1 cellular context compared by ENCODE assay signal in the genomic region with DNA sequence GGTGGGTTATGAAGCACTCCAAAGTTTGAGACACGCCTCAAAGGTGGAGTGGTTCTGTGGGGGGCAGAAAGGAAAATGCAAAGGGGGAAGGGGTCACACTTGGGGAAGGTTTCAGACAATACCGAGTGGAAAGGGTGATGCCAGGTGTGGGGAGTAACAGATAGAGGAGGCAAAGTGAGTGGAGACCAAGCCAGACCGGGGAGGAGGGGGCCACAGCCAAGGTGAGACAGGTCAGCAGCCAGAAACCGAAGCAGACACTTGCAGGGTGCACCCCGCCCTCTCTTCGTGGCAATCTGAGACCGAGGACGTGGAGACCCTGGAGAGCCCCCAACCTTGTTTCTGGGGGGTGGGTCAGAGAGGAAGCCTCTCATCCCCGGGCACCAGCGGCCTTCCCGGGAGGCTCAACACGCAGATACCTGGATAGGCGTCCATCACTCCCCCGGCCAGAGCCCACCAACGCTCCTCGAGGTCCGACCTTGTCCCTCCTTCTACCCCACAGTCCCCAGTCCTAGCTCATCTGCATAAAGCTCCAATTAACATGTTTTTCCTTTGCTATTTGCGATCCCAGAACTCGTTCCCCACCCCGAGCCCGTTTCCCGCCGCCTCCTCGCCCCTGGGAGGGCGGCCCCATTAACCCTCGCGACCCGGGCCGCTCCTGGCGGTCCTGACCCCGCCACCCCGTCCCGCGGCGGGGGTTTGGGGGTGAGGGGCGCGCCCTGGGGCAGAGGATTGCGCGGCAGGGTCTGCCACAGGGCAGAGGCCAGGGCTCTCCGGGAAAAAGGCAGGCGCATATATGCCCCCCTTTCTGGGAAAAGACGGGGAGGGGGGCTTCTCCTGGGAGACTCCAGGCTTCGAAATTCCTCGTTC.
TF ChIP-seq lines count a peak whose summit lies in the region.

No MANE protein-coding gene starts in this region.

TF ChIP-seq in A549, 52 proteins besides CTCF, POLR2A, EP300 and RAD21:
- TF ChIP-seq SREBF2 (IDR thresholded peaks at IDR 0.05), result no peak
- no peak for TF ChIP-seq ZNF302 (CRISPR knock-in tag; IDR thresholded peaks at IDR 0.05)
- TF ChIP-seq CEBPB (IDR thresholded peaks at IDR 0.05), result no peak
- TF ChIP-seq HES2 (IDR thresholded peaks at IDR 0.05), result no peak
- no peak for TF ChIP-seq EHF (CRISPR knock-in tag; IDR thresholded peaks at IDR 0.05)
- no peak for TF ChIP-seq KDM1A (IDR thresholded peaks at IDR 0.05; ENCODE audit: low read depth)
- TF ChIP-seq CHD2 (IDR thresholded peaks at IDR 0.05; ENCODE audit: low read length, partially characterized antibody), result no peak
- no peak for TF ChIP-seq JUN (IDR thresholded peaks at IDR 0.05)
- no peak for TF ChIP-seq CBX2 (IDR thresholded peaks at IDR 0.05; ENCODE audit: borderline replicate concordance, low read depth)
- TF ChIP-seq MAX (IDR thresholded peaks at IDR 0.05), result no peak
- TF ChIP-seq, protein P1, sequence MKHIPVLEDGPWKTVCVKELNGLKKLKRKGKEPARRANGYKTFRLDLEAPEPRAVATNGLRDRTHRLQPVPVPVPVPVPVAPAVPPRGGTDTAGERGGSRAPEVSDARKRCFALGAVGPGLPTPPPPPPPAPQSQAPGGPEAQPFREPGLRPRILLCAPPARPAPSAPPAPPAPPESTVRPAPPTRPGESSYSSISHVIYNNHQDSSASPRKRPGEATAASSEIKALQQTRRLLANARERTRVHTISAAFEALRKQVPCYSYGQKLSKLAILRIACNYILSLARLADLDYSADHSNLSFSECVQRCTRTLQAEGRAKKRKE (CRISPR knock-in tag; IDR thresholded peaks at IDR 0.05; ENCODE audit: low read depth), result no peak
- no peak for TF ChIP-seq USF2 (IDR thresholded peaks at IDR 0.05)
- TF ChIP-seq, protein P2, sequence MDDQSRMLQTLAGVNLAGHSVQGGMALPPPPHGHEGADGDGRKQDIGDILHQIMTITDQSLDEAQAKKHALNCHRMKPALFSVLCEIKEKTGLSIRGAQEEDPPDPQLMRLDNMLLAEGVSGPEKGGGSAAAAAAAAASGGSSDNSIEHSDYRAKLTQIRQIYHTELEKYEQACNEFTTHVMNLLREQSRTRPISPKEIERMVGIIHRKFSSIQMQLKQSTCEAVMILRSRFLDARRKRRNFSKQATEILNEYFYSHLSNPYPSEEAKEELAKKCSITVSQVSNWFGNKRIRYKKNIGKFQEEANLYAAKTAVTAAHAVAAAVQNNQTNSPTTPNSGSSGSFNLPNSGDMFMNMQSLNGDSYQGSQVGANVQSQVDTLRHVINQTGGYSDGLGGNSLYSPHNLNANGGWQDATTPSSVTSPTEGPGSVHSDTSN (IDR thresholded peaks at IDR 0.05), result no peak
- TF ChIP-seq, protein P3, sequence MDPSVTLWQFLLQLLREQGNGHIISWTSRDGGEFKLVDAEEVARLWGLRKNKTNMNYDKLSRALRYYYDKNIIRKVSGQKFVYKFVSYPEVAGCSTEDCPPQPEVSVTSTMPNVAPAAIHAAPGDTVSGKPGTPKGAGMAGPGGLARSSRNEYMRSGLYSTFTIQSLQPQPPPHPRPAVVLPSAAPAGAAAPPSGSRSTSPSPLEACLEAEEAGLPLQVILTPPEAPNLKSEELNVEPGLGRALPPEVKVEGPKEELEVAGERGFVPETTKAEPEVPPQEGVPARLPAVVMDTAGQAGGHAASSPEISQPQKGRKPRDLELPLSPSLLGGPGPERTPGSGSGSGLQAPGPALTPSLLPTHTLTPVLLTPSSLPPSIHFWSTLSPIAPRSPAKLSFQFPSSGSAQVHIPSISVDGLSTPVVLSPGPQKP (IDR thresholded peaks at IDR 0.05; ENCODE audit: low read depth, low read length), result no peak
- no peak for TF ChIP-seq ZSCAN20 (CRISPR knock-in tag; IDR thresholded peaks at IDR 0.05)
